ENCODE assay signal across 17 cellular contexts in genomic region chr1:1187938-1188337, GRCh38. TPM values are rescaled to one million over a fixed set of nuclear protein-coding genes. Genes with fewer than 3 reads are reported as not detected.
"Had no signal": no experiment of that assay in that cellular context is flagged by ENCODE, and none has a peak within 500 bp of the region (broad histone marks: within the 10 kb centered on the region; RNA-seq: fewer than 3 reads in every experiment).

No MANE protein-coding gene starts in this region.

- H3K27ac Mint-ChIP-seq: activated CD8-positive, alpha-beta T cell treated with anti-CD3 and anti-CD28 coated beads, Interleukin-2, amount 10 ng/mL, durations not matched to agents 7 days and 5 days; effector memory CD8-positive, alpha-beta T cell; nephron progenitor cell; type B pancreatic cell had no signal

- H3K4me3 ChIP-seq: gastrocnemius medialis, left ventricle myocardium inferior, sigmoid colon had no signal

- H3K36me3 Mint-ChIP-seq: type B pancreatic cell had no signal

- H3K9me3 ChIP-seq: gastrocnemius medialis, sigmoid colon had no signal

- H3K4me1 ChIP-seq: gastrocnemius medialis, sigmoid colon had no signal

- H3K27me3 ChIP-seq: gastrocnemius medialis, sigmoid colon had no signal

- H3K9me3 Mint-ChIP-seq: effector memory CD8-positive, alpha-beta T cell had no signal

- DNase-seq: activated CD4-positive, alpha-beta T cell treated with anti-CD3 and anti-CD28 coated beads for 48 hours; activated CD8-positive, alpha-beta memory T cell treated with anti-CD3 and anti-CD28 coated beads, Interleukin-2, amount 50 U/mL, for 48 hours; activated CD8-positive, alpha-beta T cell treated with anti-CD3 and anti-CD28 coated beads, Interleukin-2, amount 10 ng/mL, durations not matched to agents 7 days and 5 days; activated naive CD4-positive, alpha-beta T cell; central memory CD4-positive, alpha-beta T cell; effector memory CD8-positive, alpha-beta T cell; gastrocnemius medialis; left ventricle myocardium inferior; mesendoderm; nephron progenitor cell; sigmoid colon; stimulated activated CD4-positive, alpha-beta T cell treated with anti-CD3 and anti-CD28 coated beads, Interleukin-2, amount 100 ng/mL, for 48 hours; stimulated activated naive CD4-positive, alpha-beta T cell treated with Interleukin-2 at 50 U/mL for 16 hours; T-helper 1 cell had no signal

- H3K36me3 ChIP-seq: gastrocnemius medialis, left ventricle myocardium inferior, sigmoid colon had no signal

- H3K4me3 Mint-ChIP-seq: activated CD8-positive, alpha-beta T cell treated with anti-CD3 and anti-CD28 coated beads, Interleukin-2, amount 10 ng/mL, durations not matched to agents 7 days and 5 days; effector memory CD8-positive, alpha-beta T cell; nephron progenitor cell; type B pancreatic cell had no signal

- ATAC-seq: activated CD8-positive, alpha-beta T cell treated with anti-CD3 and anti-CD28 coated beads, Interleukin-2, amount 10 ng/mL, durations not matched to agents 7 days and 5 days; effector memory CD8-positive, alpha-beta T cell; gastrocnemius medialis had no signal

- H3K27ac ChIP-seq: gastrocnemius medialis, left ventricle myocardium inferior, sigmoid colon had no signal

RNA-seq across cellular contexts. Expression of gene TTLL10, which starts 14.3 kb away (rescaled TPM):
- total RNA-seq: epithelial cell of proximal tubule, left ventricle myocardium inferior, pulmonary artery endothelial cell, sigmoid colon had no signal

RNA-seq across cellular contexts. Expression of gene TNFRSF18, which starts 18.5 kb away (rescaled TPM):
- total RNA-seq: gastrocnemius medialis, left ventricle myocardium inferior, pulmonary artery endothelial cell had no signal
